1 cellular context compared by ENCODE assay signal in the genomic region with DNA sequence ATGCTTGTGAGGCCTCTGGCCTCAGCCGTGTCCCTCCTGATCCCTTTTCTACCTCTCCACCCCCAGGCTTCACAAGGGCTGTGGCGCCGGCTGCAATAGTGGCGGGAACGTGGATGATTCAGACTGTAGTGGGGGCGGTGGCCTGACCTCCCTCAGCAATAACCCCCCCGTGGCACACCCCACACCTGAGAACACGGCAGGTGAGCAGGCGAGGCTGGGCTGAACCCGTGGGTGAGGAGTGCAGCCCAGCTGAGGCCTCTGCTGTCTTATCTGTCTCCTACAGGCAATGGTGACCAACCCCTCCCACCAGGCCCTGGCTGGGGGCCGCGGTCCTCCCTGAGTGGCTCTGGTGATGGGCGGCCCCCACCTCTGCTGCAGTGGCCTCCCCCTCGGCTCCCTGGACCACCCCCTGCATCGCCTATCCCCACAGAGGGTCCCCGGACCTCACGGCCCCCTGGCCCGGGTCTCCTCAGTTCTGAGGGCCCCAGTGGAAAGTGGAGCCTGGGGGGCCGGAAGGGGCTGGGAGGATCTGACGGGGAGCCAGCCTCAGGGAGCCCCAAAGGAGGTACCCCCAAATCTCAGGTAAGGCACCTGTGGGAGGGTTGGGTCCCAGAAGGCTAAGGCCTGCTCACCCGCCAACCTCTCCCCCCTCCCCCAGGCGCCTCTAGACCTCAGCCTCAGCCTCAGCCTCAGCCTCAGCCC.
TF ChIP-seq lines count a peak whose summit lies in the region.

No MANE protein-coding gene starts in this region.

TF ChIP-seq in K562, 482 proteins besides CTCF, POLR2A, EP300 and RAD21 (continued from another document and continues in another):
- no peak for TF ChIP-seq TRIM25 (IDR thresholded peaks at IDR 0.05; ENCODE audit: borderline replicate concordance)
- no peak for TF ChIP-seq COPS2 (conservative IDR thresholded peaks at IDR 0.05)
- TF ChIP-seq ZNF239 (CRISPR knock-in tag; IDR thresholded peaks at IDR 0.05), result no peak
- TF ChIP-seq HDAC2 (IDR thresholded peaks at IDR 0.05), result peak; percentile 90
- TF ChIP-seq RBM39 (optimal IDR thresholded peaks at IDR 0.05; ENCODE audit: low read depth, low read length), result no peak
- no peak for TF ChIP-seq IRF9 (tag; IDR thresholded peaks at IDR 0.05)
- TF ChIP-seq, protein P1, sequence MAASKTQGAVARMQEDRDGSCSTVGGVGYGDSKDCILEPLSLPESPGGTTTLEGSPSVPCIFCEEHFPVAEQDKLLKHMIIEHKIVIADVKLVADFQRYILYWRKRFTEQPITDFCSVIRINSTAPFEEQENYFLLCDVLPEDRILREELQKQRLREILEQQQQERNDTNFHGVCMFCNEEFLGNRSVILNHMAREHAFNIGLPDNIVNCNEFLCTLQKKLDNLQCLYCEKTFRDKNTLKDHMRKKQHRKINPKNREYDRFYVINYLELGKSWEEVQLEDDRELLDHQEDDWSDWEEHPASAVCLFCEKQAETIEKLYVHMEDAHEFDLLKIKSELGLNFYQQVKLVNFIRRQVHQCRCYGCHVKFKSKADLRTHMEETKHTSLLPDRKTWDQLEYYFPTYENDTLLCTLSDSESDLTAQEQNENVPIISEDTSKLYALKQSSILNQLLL (CRISPR knock-in tag; IDR thresholded peaks at IDR 0.05; ENCODE audit: borderline replicate concordance), result no peak
- TF ChIP-seq, protein P2, sequence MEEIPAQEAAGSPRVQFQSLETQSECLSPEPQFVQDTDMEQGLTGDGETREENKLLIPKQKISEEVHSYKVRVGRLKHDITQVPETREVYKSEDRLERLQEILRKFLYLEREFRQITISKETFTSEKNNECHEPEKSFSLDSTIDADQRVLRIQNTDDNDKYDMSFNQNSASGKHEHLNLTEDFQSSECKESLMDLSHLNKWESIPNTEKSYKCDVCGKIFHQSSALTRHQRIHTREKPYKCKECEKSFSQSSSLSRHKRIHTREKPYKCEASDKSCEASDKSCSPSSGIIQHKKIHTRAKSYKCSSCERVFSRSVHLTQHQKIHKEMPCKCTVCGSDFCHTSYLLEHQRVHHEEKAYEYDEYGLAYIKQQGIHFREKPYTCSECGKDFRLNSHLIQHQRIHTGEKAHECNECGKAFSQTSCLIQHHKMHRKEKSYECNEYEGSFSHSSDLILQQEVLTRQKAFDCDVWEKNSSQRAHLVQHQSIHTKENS (CRISPR knock-in tag; IDR thresholded peaks at IDR 0.05), result no peak
- TF ChIP-seq, protein P3, sequence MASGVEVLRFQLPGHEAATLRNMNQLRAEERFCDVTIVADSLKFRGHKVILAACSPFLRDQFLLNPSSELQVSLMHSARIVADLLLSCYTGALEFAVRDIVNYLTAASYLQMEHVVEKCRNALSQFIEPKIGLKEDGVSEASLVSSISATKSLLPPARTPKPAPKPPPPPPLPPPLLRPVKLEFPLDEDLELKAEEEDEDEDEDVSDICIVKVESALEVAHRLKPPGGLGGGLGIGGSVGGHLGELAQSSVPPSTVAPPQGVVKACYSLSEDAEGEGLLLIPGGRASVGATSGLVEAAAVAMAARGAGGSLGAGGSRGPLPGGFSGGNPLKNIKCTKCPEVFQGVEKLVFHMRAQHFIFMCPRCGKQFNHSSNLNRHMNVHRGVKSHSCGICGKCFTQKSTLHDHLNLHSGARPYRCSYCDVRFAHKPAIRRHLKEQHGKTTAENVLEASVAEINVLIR (CRISPR knock-in tag; IDR thresholded peaks at IDR 0.05), result no peak
- peak in 1 of 2 experiments; percentile 69; a peak in 1 of 4 replicates for TF ChIP-seq RCOR1 (IDR thresholded peaks at IDR 0.05; ENCODE audit: borderline replicate concordance in 1 of 2, low read depth in 2 of 2, low read length in 2 of 2)
- TF ChIP-seq ZNF639 (CRISPR knock-in tag; conservative IDR thresholded peaks at IDR 0.05 in 1 of 2, IDR thresholded peaks at IDR 0.05 in 1 of 2), result 0 out of 4 replicates have a peak, but pooled peaks of 1 of the 2 experiments have one; percentile 33
- TF ChIP-seq HDGF (IDR thresholded peaks at IDR 0.05), result no peak
- no peak; the same call in 1 of the 2 replicates for TF ChIP-seq FOXP1 (CRISPR knock-in tag; IDR thresholded peaks at IDR 0.05)
- TF ChIP-seq, protein P4, sequence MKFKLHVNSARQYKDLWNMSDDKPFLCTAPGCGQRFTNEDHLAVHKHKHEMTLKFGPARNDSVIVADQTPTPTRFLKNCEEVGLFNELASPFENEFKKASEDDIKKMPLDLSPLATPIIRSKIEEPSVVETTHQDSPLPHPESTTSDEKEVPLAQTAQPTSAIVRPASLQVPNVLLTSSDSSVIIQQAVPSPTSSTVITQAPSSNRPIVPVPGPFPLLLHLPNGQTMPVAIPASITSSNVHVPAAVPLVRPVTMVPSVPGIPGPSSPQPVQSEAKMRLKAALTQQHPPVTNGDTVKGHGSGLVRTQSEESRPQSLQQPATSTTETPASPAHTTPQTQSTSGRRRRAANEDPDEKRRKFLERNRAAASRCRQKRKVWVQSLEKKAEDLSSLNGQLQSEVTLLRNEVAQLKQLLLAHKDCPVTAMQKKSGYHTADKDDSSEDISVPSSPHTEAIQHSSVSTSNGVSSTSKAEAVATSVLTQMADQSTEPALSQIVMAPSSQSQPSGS (CRISPR knock-in tag; IDR thresholded peaks at IDR 0.05), result no peak
- TF ChIP-seq, protein P5, sequence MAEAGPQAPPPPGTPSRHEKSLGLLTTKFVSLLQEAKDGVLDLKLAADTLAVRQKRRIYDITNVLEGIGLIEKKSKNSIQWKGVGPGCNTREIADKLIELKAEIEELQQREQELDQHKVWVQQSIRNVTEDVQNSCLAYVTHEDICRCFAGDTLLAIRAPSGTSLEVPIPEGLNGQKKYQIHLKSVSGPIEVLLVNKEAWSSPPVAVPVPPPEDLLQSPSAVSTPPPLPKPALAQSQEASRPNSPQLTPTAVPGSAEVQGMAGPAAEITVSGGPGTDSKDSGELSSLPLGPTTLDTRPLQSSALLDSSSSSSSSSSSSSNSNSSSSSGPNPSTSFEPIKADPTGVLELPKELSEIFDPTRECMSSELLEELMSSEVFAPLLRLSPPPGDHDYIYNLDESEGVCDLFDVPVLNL (CRISPR knock-in tag; IDR thresholded peaks at IDR 0.05; ENCODE audit: low read depth), result no peak
- peak; percentile 62; the same call in 1 of the 2 replicates for TF ChIP-seq PML (IDR thresholded peaks at IDR 0.05; ENCODE audit: low read length)
- no peak for TF ChIP-seq MXD1 (CRISPR knock-in tag; IDR thresholded peaks at IDR 0.05; ENCODE audit: borderline replicate concordance, poor library complexity, severe bottlenecking)
- TF ChIP-seq PATZ1 (CRISPR knock-in tag; IDR thresholded peaks at IDR 0.05; ENCODE audit: borderline replicate concordance), result no peak
- no peak for TF ChIP-seq ID3 (CRISPR knock-in tag; IDR thresholded peaks at IDR 0.05)
- 0 out of 2 replicates have a peak, but pooled peaks have one; percentile 15 for TF ChIP-seq ID3 (tag; IDR thresholded peaks at IDR 0.05)
- TF ChIP-seq ETS2 (tag; IDR thresholded peaks at IDR 0.05; ENCODE audit: borderline replicate concordance, poor library complexity, severe bottlenecking), result no peak
- TF ChIP-seq CSDE1 (IDR thresholded peaks at IDR 0.05), result no peak
- TF ChIP-seq, protein P6, sequence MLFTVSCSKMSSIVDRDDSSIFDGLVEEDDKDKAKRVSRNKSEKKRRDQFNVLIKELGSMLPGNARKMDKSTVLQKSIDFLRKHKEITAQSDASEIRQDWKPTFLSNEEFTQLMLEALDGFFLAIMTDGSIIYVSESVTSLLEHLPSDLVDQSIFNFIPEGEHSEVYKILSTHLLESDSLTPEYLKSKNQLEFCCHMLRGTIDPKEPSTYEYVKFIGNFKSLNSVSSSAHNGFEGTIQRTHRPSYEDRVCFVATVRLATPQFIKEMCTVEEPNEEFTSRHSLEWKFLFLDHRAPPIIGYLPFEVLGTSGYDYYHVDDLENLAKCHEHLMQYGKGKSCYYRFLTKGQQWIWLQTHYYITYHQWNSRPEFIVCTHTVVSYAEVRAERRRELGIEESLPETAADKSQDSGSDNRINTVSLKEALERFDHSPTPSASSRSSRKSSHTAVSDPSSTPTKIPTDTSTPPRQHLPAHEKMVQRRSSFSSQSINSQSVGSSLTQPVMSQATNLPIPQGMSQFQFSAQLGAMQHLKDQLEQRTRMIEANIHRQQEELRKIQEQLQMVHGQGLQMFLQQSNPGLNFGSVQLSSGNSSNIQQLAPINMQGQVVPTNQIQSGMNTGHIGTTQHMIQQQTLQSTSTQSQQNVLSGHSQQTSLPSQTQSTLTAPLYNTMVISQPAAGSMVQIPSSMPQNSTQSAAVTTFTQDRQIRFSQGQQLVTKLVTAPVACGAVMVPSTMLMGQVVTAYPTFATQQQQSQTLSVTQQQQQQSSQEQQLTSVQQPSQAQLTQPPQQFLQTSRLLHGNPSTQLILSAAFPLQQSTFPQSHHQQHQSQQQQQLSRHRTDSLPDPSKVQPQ (CRISPR knock-in tag; IDR thresholded peaks at IDR 0.05; ENCODE audit: borderline replicate concordance), result no peak
